In genomic region chr1:223143760-223144248, GRCh38 we compare ENCODE assay signal across 1 cellular context.
TF ChIP-seq lines count a peak whose summit lies in the region.

No MANE protein-coding gene starts in this region.

TF ChIP-seq in K562, 482 proteins besides CTCF, POLR2A, EP300 and RAD21 (continued from another document):
- TF ChIP-seq THAP12 (CRISPR knock-in tag; IDR thresholded peaks at IDR 0.05) (no peak), NBN (IDR thresholded peaks at IDR 0.05; ENCODE audit: low read depth) (no peak), POLR2AphosphoS5 (IDR thresholded peaks at IDR 0.05; ENCODE audit: control insufficient read depth, insufficient read depth, low read depth, low read length) (peak; percentile 30; the same call in 1 of the 2 replicates), ZNF395 (CRISPR knock-in tag; IDR thresholded peaks at IDR 0.05) (0 out of 2 replicates have a peak, but pooled peaks have one; percentile 27), SMAD3 (CRISPR knock-in tag; conservative IDR thresholded peaks at IDR 0.05) (no peak), PREB (CRISPR knock-in tag; IDR thresholded peaks at IDR 0.05) (no peak), HDGF (IDR thresholded peaks at IDR 0.05) (0 out of 2 replicates have a peak, but pooled peaks have one; percentile 9), MEF2D (tag; conservative IDR thresholded peaks at IDR 0.05; ENCODE audit: low read depth) (peak; percentile 94), CAMTA2 (CRISPR knock-in tag; conservative IDR thresholded peaks at IDR 0.05) (no peak), BRD4 (IDR thresholded peaks at IDR 0.05) (no peak), ZFP1 (CRISPR knock-in tag; IDR thresholded peaks at IDR 0.05) (no peak), MEF2A (IDR thresholded peaks at IDR 0.05; ENCODE audit: control insufficient read depth, low read depth, low read length) (peak; percentile 97), ZNF347 (CRISPR knock-in tag; IDR thresholded peaks at IDR 0.05; ENCODE audit: low read depth) (0 out of 2 replicates have a peak, but pooled peaks have one; percentile 67)
